Comparison of ENCODE assay signal across 9 cellular contexts in genomic region chr18:62324355-62324828, GRCh38. TPM values are rescaled to one million over a fixed set of nuclear protein-coding genes. Genes with fewer than 3 reads are reported as not detected.
DNase-seq lines count a peak whose midpoint lies in the region; ATAC-seq and TF ChIP-seq lines count a peak whose summit lies in the region.
"Had no signal": no experiment of that assay in that cellular context is flagged by ENCODE, and none has a peak within 500 bp of the region (broad histone marks: within the 10 kb centered on the region; RNA-seq: fewer than 3 reads in every experiment).

No MANE protein-coding gene starts in this region.

- H3K36me3 Mint-ChIP-seq in T-helper 2 cell treated with Interferon-gamma antibody and Interleukin-4, amounts not matched to agents 5 μg/mL and 100 μg/mL, for 36 hours (ENCODE audit: low read depth) = peaks cover 12% of the 10 kb centered on the region
- peaks cover 3% of the 10 kb centered on the region for H3K36me3 Mint-ChIP-seq in T-cell
- peaks cover 3 to 4% of the 10 kb centered on the region in 2 donors for H3K36me3 Mint-ChIP-seq in stimulated activated naive B cell treated with anti-CD40 and anti-IgM and Interleukin-4, amounts not matched to agents 10 μg/mL and 1 μg/mL and 100 μg/mL, for 72 hours

- no peaks in the 10 kb centered on the region for H3K79me2 ChIP-seq in hepatocyte

- peaks cover 55% of the 10 kb centered on the region for H3K27me3 ChIP-seq in hepatocyte
- H3K27me3 ChIP-seq in MG63 = peaks cover 11% of the 10 kb centered on the region

- TF ChIP-seq CTCF in hepatocyte (IDR thresholded peaks at IDR 0.05; ENCODE audit: poor library complexity) = no peak
- TF ChIP-seq CTCF in GM20000 (IDR thresholded peaks at IDR 0.05; ENCODE audit: extremely low read depth, missing control alignments) = no peak

- WGBS in hepatocyte (ENCODE audit: low lambda C conversion rate, missing lambda C conversion rate) = 43% methylated on average over 10 of the region's 10 CpGs

- H3K9me3 Mint-ChIP-seq in T-helper 2 cell treated with Interferon-gamma antibody and Interleukin-4, amounts not matched to agents 5 μg/mL and 100 μg/mL, for 36 hours = no peaks in the 10 kb centered on the region
- no peaks in the 10 kb centered on the region for H3K9me3 Mint-ChIP-seq in T-cell
- H3K9me3 Mint-ChIP-seq in stimulated activated naive B cell treated with anti-CD40 and anti-IgM and Interleukin-4, amounts not matched to agents 10 μg/mL and 1 μg/mL and 100 μg/mL, for 72 hours = no peaks in the 10 kb centered on the region

- no peak for ATAC-seq in T-cell (replicated peaks in 1 of 4)
- ATAC-seq in stimulated activated naive B cell treated with anti-CD40 and anti-IgM and Interleukin-4, amounts not matched to agents 10 μg/mL and 1 μg/mL and 100 μg/mL, for 72 hours (replicated peaks) = peak in 1 of 2 donors; percentile 20

- CTCF ChIA-PET in T-cell (lab: Charles Lee) = interaction anchor here (1.0 to 1.2 kb wide), 2 partner anchors 101 to 102 kb away, joined by 3 to 4 read pairs; no protein-coding TSS in a partner anchor

- H3K9me2 ChIP-seq in hepatocyte (replicated peaks; ENCODE audit: insufficient read depth) = no peaks in the 10 kb centered on the region

- H2AFZ ChIP-seq in hepatocyte = peak overlapping the region; percentile 1

- H3K4me3 Mint-ChIP-seq in T-helper 2 cell treated with Interferon-gamma antibody and Interleukin-4, amounts not matched to agents 5 μg/mL and 100 μg/mL, for 36 hours = peak overlapping the region; percentile 89
- peak overlapping the region; percentile 69 to 79 (median 70) for H3K4me3 Mint-ChIP-seq in T-cell
- peak overlapping the region; percentile 58 to 89 for H3K4me3 Mint-ChIP-seq in stimulated activated naive B cell treated with anti-CD40 and anti-IgM and Interleukin-4, amounts not matched to agents 10 μg/mL and 1 μg/mL and 100 μg/mL, for 72 hours

- no peak overlapping the region for H3K27ac ChIP-seq in hepatocyte

- peaks cover 34% of the 10 kb centered on the region for H3K27me3 Mint-ChIP-seq in T-helper 2 cell treated with Interferon-gamma antibody and Interleukin-4, amounts not matched to agents 5 μg/mL and 100 μg/mL, for 36 hours (ENCODE audit: low read depth)
- peaks cover 60 to 68% of the 10 kb centered on the region in 2 donors for H3K27me3 Mint-ChIP-seq in T-cell
- peaks cover 22 to 51% of the 10 kb centered on the region in 2 donors for H3K27me3 Mint-ChIP-seq in stimulated activated naive B cell treated with anti-CD40 and anti-IgM and Interleukin-4, amounts not matched to agents 10 μg/mL and 1 μg/mL and 100 μg/mL, for 72 hours

- H4K20me1 ChIP-seq in hepatocyte (ENCODE audit: insufficient read depth, poor library complexity, severe bottlenecking) = no peaks in the 10 kb centered on the region

- H3K9me3 ChIP-seq in hepatocyte (ENCODE audit: low read depth) (no peaks in the 10 kb centered on the region), MG63 (no peaks in the 10 kb centered on the region)

- POLR2A ChIA-PET in T-cell (lab: Charles Lee) = no interaction called here

- H3K36me3 ChIP-seq in hepatocyte (replicated peaks; ENCODE audit: insufficient read depth, low read depth) (no peaks in the 10 kb centered on the region), MG63 (no peaks in the 10 kb centered on the region)

- H3K4me1 ChIP-seq in hepatocyte (ENCODE audit: insufficient read depth) = peaks cover 25% of the 10 kb centered on the region

- H3K27ac Mint-ChIP-seq in T-helper 2 cell treated with Interferon-gamma antibody and Interleukin-4, amounts not matched to agents 5 μg/mL and 100 μg/mL, for 36 hours = peak overlapping the region; percentile 79
- peak overlapping the region in 1 of 2 donors; percentile 53 for H3K27ac Mint-ChIP-seq in T-cell
- H3K27ac Mint-ChIP-seq in stimulated activated naive B cell treated with anti-CD40 and anti-IgM and Interleukin-4, amounts not matched to agents 10 μg/mL and 1 μg/mL and 100 μg/mL, for 72 hours = peak overlapping the region; percentile 89

- H3K4me3 ChIP-seq in hepatocyte (no peak overlapping the region), MG63 (no peak overlapping the region)

- peaks cover 40% of the 10 kb centered on the region for H3K4me1 Mint-ChIP-seq in T-helper 2 cell treated with Interferon-gamma antibody and Interleukin-4, amounts not matched to agents 5 μg/mL and 100 μg/mL, for 36 hours (ENCODE audit: low read depth)
- H3K4me1 Mint-ChIP-seq in T-cell = peaks cover 14 to 33% (median 21%) of the 10 kb centered on the region in 3 donors
- H3K4me1 Mint-ChIP-seq in stimulated activated naive B cell treated with anti-CD40 and anti-IgM and Interleukin-4, amounts not matched to agents 10 μg/mL and 1 μg/mL and 100 μg/mL, for 72 hours = peaks cover 32 to 39% of the 10 kb centered on the region in 2 donors

- no peak for DNase-seq in T-helper 2 cell treated with Interferon-gamma antibody and Interleukin-4, amounts not matched to agents 5 μg/mL and 100 μg/mL, for 36 hours (ENCODE audit: low spot score)
- DNase-seq in T-helper 2 cell (no peak), T-cell (no peak), hepatocyte (ENCODE audit: low spot score) (no peak), GM20000 (ENCODE audit: low spot score) (no peak), A172 (ENCODE audit: low spot score) (no peak), MG63 (no peak)
- DNase-seq in stimulated activated naive B cell treated with anti-CD40 and anti-IgM and Interleukin-4, amounts not matched to agents 10 μg/mL and 1 μg/mL and 100 μg/mL, for 72 hours = no peak

- H3K4me2 ChIP-seq in hepatocyte = peak overlapping the region; percentile 79

RNA-seq across cellular contexts. Expression of gene TNFRSF11A, which starts 0.7 kb away (rescaled TPM):
- total RNA-seq in T-cell = 1 to 10 TPM in 4 of 5 donors, under 1 TPM in 1; 0.41 to 4.6 (median 1.2) TPM
- 5.6 and 11.0 TPM in 2 replicates for total RNA-seq in hepatocyte
- 2.1 and 4.1 TPM in 2 replicates for polyA plus RNA-seq in hepatocyte
- total RNA-seq in A172 (2014; rRNA removed; shearing (Covaris generic)) = 0.62 and 3.4 TPM in 2 replicates
- 1.8 and 7.0 TPM in 2 replicates for total RNA-seq in MG63 (2014; rRNA removed; shearing (Covaris generic); ENCODE audit: low replicate concordance)
- polyA plus RNA-seq: AG04450 had no signal
